In genomic region chr16:85722497-85722896, GRCh38 we compare ENCODE assay signal across 1 cellular context.
A peak's percentile ranks its signal among the peaks of the same experiment; 100 is the strongest.
TF ChIP-seq lines count a peak whose summit lies in the region.

No MANE protein-coding gene starts in this region.

TF ChIP-seq in HepG2, 621 proteins besides CTCF, POLR2A, EP300 and RAD21:
- TF ChIP-seq ADNP (CRISPR knock-in tag; IDR thresholded peaks at IDR 0.05) = no peak
- TF ChIP-seq ZNF274 (CRISPR knock-in tag; IDR thresholded peaks at IDR 0.05) = 0 out of 2 replicates have a peak, but pooled peaks have one; percentile 22
- TF ChIP-seq ZNF687 (CRISPR knock-in tag; IDR thresholded peaks at IDR 0.05) = peak; percentile 20; the same call in 1 of the 2 replicates
TF ChIP-seq in HepG2: peak in this region for 2.
